Comparison of ENCODE assay signal across 17 cellular contexts in genomic region chr18:74731097-74731496, GRCh38.
DNase-seq lines count a peak whose midpoint lies in the region; ATAC-seq and TF ChIP-seq lines count a peak whose summit lies in the region.
"Had no signal": no experiment of that assay in that cellular context is flagged by ENCODE, and none has a peak within 500 bp of the region (broad histone marks: within the 10 kb centered on the region; RNA-seq: fewer than 3 reads in every experiment).

No MANE protein-coding gene starts in this region.

- H2AFZ ChIP-seq in ACC112 (ENCODE audit: low read length, unreplicated experiment): no peak overlapping the region

- H3K36me3 Mint-ChIP-seq in glutamatergic neuron (ENCODE audit: unreplicated experiment): no peaks in the 10 kb centered on the region

- H3K4me1 ChIP-seq in ACC112 (ENCODE audit: control insufficient read depth, insufficient read depth, low read length, unreplicated experiment) (peaks cover 12% of the 10 kb centered on the region), foreskin keratinocyte (peaks cover 11% of the 10 kb centered on the region)
- H3K4me1 ChIP-seq: psoas muscle had no signal

- no peak overlapping the region for H3K27ac Mint-ChIP-seq in glutamatergic neuron (ENCODE audit: unreplicated experiment)
- H3K27ac Mint-ChIP-seq: B cell had no signal

- no peaks in the 10 kb centered on the region for H3K4me1 Mint-ChIP-seq in glutamatergic neuron (ENCODE audit: low read depth, unreplicated experiment)
- H3K4me1 Mint-ChIP-seq: B cell had no signal

- H3K79me2 ChIP-seq in ACC112 (ENCODE audit: control insufficient read depth, insufficient read depth, low read length, unreplicated experiment): peaks cover 3% of the 10 kb centered on the region

- H3K4me3 Mint-ChIP-seq in glutamatergic neuron (ENCODE audit: unreplicated experiment): no peak overlapping the region
- H3K4me3 Mint-ChIP-seq: B cell had no signal

- DNase-seq in HS-5 (ENCODE audit: low read depth) (peak; percentile 49), astrocyte of the cerebellum (ENCODE audit: low read depth) (peak; percentile 32), foreskin keratinocyte (peak; percentile 26 to 59), glutamatergic neuron (no peak), NAMALWA (ENCODE audit: low spot score) (no peak)
- DNase-seq: activated CD4-positive, alpha-beta T cell treated with anti-CD3 and anti-CD28 coated beads for 1 hour; activated CD8-positive, alpha-beta memory T cell treated with anti-CD3 and anti-CD28 coated beads, Interleukin-2, amount 50 U/mL, for 48 hours; activated naive CD4-positive, alpha-beta T cell treated with Interleukin-2 at 50 U/mL for 16 hours; NCI-H82; psoas muscle; stimulated activated CD8-positive, alpha-beta memory T cell treated with anti-CD3 and anti-CD28 coated beads, Interleukin-4, amount 100 ng/mL, for 48 hours; thyroid gland had no signal

- H3K4me3 ChIP-seq in ACC112 (ENCODE audit: low read depth, low read length) (no peak overlapping the region), astrocyte of the cerebellum (ENCODE audit: low read depth, low read length) (no peak overlapping the region)
- H3K4me3 ChIP-seq: cardiac muscle cell, psoas muscle, thyroid gland had no signal

- no peaks in the 10 kb centered on the region for H3K27me3 ChIP-seq in ACC112 (ENCODE audit: insufficient read depth, low read length)
- no peaks in the 10 kb centered on the region for H3K27me3 ChIP-seq in foreskin keratinocyte
- H3K27me3 ChIP-seq: cardiac muscle cell, thyroid gland had no signal

- TF ChIP-seq CTCF in astrocyte of the cerebellum (IDR thresholded peaks at IDR 0.05; ENCODE audit: low read depth, low read length, missing control alignments): no peak
- TF ChIP-seq CTCF in foreskin keratinocyte (conservative IDR thresholded peaks at IDR 0.05): no peak
- TF ChIP-seq CTCF in glutamatergic neuron (IDR thresholded peaks at IDR 0.05; ENCODE audit: partially characterized antibody, unreplicated experiment): no peak

- no peaks in the 10 kb centered on the region for H3K9me3 Mint-ChIP-seq in glutamatergic neuron (ENCODE audit: unreplicated experiment)

- in situ Hi-C loops in astrocyte of the cerebellum (cut with HindIII; ENCODE audit: low sequenced_read_pairs): loop anchor here (5.0 kb wide), 1 partner anchor 56 kb away; no protein-coding TSS in a partner anchor

- H3K27ac ChIP-seq in ACC112 (ENCODE audit: low read depth, low read length): peak overlapping the region; percentile 65
- H3K27ac ChIP-seq in foreskin keratinocyte: no peak overlapping the region
- H3K27ac ChIP-seq: cardiac muscle cell, psoas muscle, thyroid gland had no signal

- H3K27me3 Mint-ChIP-seq in glutamatergic neuron (ENCODE audit: unreplicated experiment): no peaks in the 10 kb centered on the region
- H3K27me3 Mint-ChIP-seq: B cell had no signal

- ATAC-seq in foreskin keratinocyte (peak; percentile 71), HG02798 (IDR thresholded peaks at IDR 0.05; ENCODE audit: poor library complexity, unreplicated experiment) (no peak), esophagus mucosa (no peak)
- ATAC-seq: psoas muscle had no signal

- H3K36me3 ChIP-seq in ACC112 (ENCODE audit: insufficient read depth, low read length): no peaks in the 10 kb centered on the region
- H3K36me3 ChIP-seq: cardiac muscle cell, thyroid gland had no signal

Comparison
In these comparisons a context has a peak if more than half of its experiments do, and no peak if none do; other contexts are left out.
1. DNase-seq: peak in HS-5 (single experiment), astrocyte of the cerebellum (single experiment) and foreskin keratinocyte (2 of 2); none in glutamatergic neuron (single experiment) and NAMALWA (single experiment).